1 cellular context compared by ENCODE assay signal in the genomic region with DNA sequence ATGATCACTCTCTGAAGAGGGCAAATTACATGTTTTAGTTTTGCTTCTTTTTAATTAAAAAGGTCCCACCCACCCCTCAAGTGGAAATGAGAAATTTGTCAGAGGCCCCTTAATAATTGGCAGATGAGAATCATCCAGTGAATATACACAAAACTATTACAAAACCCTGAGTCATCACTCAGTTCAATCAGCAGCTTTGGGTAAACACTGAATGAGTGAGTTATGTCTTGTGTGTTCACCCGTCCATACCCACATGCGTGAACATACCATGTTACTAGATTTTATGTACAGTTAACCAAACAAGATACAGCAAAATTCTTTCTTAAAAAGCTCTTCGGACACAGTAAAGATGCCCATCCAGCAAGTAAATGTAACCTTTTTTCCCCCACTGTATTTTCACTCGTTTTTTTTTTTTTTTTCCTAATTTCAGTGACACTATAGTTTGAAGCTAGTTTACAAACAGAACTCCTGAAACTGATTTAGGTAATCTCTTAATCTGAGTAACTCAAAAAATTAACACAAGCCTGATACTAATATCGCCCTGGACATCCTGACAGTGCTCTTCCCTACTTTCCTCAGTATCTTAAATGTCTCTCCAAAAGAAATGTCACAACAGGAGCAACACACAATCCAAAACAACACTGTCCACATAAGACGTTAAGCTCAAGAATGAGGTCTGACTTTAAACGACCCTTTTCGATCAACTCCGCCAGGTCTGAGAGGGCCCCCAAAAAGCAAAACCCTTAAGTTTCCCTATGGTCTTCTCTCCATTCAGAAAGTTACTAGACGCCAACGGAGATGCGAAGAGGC.
TF ChIP-seq lines count a peak whose summit lies in the region.

No MANE protein-coding gene starts in this region.

TF ChIP-seq in HEK293, 187 proteins besides CTCF, POLR2A, EP300 and RAD21 (continued from another document and continues in another):
- TF ChIP-seq ZSCAN16 (tag by site-specific recombination; IDR thresholded peaks at IDR 0.05): no peak
- TF ChIP-seq, protein P1, sequence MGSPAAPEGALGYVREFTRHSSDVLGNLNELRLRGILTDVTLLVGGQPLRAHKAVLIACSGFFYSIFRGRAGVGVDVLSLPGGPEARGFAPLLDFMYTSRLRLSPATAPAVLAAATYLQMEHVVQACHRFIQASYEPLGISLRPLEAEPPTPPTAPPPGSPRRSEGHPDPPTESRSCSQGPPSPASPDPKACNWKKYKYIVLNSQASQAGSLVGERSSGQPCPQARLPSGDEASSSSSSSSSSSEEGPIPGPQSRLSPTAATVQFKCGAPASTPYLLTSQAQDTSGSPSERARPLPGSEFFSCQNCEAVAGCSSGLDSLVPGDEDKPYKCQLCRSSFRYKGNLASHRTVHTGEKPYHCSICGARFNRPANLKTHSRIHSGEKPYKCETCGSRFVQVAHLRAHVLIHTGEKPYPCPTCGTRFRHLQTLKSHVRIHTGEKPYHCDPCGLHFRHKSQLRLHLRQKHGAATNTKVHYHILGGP (tag by site-specific recombination; IDR thresholded peaks at IDR 0.05): no peak
- TF ChIP-seq ZNF501 (tag by site-specific recombination; IDR thresholded peaks at IDR 0.05): no peak
- TF ChIP-seq, protein P2, sequence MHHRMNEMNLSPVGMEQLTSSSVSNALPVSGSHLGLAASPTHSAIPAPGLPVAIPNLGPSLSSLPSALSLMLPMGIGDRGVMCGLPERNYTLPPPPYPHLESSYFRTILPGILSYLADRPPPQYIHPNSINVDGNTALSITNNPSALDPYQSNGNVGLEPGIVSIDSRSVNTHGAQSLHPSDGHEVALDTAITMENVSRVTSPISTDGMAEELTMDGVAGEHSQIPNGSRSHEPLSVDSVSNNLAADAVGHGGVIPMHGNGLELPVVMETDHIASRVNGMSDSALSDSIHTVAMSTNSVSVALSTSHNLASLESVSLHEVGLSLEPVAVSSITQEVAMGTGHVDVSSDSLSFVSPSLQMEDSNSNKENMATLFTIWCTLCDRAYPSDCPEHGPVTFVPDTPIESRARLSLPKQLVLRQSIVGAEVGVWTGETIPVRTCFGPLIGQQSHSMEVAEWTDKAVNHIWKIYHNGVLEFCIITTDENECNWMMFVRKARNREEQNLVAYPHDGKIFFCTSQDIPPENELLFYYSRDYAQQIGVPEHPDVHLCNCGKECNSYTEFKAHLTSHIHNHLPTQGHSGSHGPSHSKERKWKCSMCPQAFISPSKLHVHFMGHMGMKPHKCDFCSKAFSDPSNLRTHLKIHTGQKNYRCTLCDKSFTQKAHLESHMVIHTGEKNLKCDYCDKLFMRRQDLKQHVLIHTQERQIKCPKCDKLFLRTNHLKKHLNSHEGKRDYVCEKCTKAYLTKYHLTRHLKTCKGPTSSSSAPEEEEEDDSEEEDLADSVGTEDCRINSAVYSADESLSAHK (tag by site-specific recombination; IDR thresholded peaks at IDR 0.05): no peak
- peak; percentile 17; the same call in 1 of the 2 replicates for TF ChIP-seq ZBTB8A (tag by site-specific recombination; IDR thresholded peaks at IDR 0.05)
- TF ChIP-seq SCRT1 (tag by site-specific recombination; IDR thresholded peaks at IDR 0.05; ENCODE audit: borderline replicate concordance): no peak
- TF ChIP-seq, protein P3, sequence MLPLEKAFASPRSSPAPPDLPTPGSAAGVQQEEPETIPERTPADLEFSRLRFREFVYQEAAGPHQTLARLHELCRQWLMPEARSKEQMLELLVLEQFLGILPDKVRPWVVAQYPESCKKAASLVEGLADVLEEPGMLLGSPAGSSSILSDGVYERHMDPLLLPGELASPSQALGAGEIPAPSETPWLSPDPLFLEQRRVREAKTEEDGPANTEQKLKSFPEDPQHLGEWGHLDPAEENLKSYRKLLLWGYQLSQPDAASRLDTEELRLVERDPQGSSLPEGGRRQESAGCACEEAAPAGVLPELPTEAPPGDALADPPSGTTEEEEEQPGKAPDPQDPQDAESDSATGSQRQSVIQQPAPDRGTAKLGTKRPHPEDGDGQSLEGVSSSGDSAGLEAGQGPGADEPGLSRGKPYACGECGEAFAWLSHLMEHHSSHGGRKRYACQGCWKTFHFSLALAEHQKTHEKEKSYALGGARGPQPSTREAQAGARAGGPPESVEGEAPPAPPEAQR (tag by site-specific recombination; IDR thresholded peaks at IDR 0.05): no peak
- TF ChIP-seq MEIS1 (CRISPR knock-in tag; IDR thresholded peaks at IDR 0.05; ENCODE audit: borderline replicate concordance): no peak
- TF ChIP-seq, protein P4, sequence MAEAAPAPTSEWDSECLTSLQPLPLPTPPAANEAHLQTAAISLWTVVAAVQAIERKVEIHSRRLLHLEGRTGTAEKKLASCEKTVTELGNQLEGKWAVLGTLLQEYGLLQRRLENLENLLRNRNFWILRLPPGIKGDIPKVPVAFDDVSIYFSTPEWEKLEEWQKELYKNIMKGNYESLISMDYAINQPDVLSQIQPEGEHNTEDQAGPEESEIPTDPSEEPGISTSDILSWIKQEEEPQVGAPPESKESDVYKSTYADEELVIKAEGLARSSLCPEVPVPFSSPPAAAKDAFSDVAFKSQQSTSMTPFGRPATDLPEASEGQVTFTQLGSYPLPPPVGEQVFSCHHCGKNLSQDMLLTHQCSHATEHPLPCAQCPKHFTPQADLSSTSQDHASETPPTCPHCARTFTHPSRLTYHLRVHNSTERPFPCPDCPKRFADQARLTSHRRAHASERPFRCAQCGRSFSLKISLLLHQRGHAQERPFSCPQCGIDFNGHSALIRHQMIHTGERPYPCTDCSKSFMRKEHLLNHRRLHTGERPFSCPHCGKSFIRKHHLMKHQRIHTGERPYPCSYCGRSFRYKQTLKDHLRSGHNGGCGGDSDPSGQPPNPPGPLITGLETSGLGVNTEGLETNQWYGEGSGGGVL (tag by site-specific recombination; IDR thresholded peaks at IDR 0.05): no peak
- TF ChIP-seq KLF16 (tag by site-specific recombination; IDR thresholded peaks at IDR 0.05): no peak
- TF ChIP-seq, protein P5, sequence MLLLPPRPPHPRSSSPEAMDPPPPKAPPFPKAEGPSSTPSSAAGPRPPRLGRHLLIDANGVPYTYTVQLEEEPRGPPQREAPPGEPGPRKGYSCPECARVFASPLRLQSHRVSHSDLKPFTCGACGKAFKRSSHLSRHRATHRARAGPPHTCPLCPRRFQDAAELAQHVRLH (tag by site-specific recombination; IDR thresholded peaks at IDR 0.05): no peak
- no peak for TF ChIP-seq OVOL3 (tag by site-specific recombination; IDR thresholded peaks at IDR 0.05)
- TF ChIP-seq ZIC2 (tag by site-specific recombination; IDR thresholded peaks at IDR 0.05): no peak
- no peak for TF ChIP-seq ZNF324 (tag by site-specific recombination; IDR thresholded peaks at IDR 0.05)
- no peak for TF ChIP-seq TCF7L2 (IDR thresholded peaks at IDR 0.05; ENCODE audit: borderline replicate concordance, low read depth, low read length)
- TF ChIP-seq, protein P6, sequence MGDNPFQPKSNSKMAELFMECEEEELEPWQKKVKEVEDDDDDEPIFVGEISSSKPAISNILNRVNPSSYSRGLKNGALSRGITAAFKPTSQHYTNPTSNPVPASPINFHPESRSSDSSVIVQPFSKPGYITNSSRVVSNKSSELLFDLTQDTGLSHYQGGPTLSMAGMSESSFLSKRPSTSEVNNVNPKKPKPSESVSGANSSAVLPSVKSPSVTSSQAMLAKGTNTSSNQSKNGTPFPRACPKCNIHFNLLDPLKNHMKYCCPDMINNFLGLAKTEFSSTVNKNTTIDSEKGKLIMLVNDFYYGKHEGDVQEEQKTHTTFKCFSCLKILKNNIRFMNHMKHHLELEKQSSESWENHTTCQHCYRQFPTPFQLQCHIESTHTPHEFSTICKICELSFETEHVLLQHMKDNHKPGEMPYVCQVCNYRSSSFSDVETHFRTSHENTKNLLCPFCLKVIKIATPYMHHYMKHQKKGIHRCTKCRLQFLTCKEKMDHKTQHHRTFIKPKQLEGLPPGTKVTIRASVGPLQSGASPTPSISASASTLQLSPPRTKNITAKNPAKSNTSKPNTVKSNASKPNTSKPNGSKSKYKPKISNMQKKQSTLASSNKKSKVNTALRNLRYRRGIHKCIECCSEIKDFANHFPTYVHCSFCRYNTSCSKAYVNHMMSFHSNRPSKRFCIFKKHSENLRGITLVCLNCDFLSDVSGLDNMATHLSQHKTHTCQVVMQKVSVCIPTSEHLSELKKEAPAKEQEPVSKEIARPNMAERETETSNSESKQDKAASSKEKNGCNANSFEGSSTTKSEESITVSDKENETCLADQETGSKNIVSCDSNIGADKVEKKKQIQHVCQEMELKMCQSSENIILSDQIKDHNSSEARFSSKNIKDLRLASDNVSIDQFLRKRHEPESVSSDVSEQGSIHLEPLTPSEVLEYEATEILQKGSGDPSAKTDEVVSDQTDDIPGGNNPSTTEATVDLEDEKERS (tag by site-specific recombination; IDR thresholded peaks at IDR 0.05): no peak
- no peak for TF ChIP-seq ZNF16 (tag by site-specific recombination; IDR thresholded peaks at IDR 0.05; ENCODE audit: low read depth)
- TF ChIP-seq ZBTB1 (tag by site-specific recombination; IDR thresholded peaks at IDR 0.05): no peak
- TF ChIP-seq, protein P7, sequence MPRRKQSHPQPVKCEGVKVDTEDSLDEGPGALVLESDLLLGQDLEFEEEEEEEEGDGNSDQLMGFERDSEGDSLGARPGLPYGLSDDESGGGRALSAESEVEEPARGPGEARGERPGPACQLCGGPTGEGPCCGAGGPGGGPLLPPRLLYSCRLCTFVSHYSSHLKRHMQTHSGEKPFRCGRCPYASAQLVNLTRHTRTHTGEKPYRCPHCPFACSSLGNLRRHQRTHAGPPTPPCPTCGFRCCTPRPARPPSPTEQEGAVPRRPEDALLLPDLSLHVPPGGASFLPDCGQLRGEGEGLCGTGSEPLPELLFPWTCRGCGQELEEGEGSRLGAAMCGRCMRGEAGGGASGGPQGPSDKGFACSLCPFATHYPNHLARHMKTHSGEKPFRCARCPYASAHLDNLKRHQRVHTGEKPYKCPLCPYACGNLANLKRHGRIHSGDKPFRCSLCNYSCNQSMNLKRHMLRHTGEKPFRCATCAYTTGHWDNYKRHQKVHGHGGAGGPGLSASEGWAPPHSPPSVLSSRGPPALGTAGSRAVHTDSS (tag by site-specific recombination; IDR thresholded peaks at IDR 0.05): no peak
- no peak for TF ChIP-seq ZNF311 (tag by site-specific recombination; IDR thresholded peaks at IDR 0.05; ENCODE audit: borderline replicate concordance)
- TF ChIP-seq ZNF747 (tag by site-specific recombination; IDR thresholded peaks at IDR 0.05): no peak
- TF ChIP-seq MYNN (tag by site-specific recombination; IDR thresholded peaks at IDR 0.05; ENCODE audit: borderline replicate concordance): no peak
- TF ChIP-seq, protein P8, sequence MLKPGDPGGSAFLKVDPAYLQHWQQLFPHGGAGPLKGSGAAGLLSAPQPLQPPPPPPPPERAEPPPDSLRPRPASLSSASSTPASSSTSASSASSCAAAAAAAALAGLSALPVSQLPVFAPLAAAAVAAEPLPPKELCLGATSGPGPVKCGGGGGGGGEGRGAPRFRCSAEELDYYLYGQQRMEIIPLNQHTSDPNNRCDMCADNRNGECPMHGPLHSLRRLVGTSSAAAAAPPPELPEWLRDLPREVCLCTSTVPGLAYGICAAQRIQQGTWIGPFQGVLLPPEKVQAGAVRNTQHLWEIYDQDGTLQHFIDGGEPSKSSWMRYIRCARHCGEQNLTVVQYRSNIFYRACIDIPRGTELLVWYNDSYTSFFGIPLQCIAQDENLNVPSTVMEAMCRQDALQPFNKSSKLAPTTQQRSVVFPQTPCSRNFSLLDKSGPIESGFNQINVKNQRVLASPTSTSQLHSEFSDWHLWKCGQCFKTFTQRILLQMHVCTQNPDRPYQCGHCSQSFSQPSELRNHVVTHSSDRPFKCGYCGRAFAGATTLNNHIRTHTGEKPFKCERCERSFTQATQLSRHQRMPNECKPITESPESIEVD (tag by site-specific recombination; IDR thresholded peaks at IDR 0.05): peak; percentile 93
- TF ChIP-seq ZNF585B (tag by site-specific recombination; IDR thresholded peaks at IDR 0.05): no peak
- TF ChIP-seq MZF1 (tag by site-specific recombination; IDR thresholded peaks at IDR 0.05; ENCODE audit: borderline replicate concordance): no peak
- no peak for TF ChIP-seq ZNF677 (tag by site-specific recombination; IDR thresholded peaks at IDR 0.05)
- no peak for TF ChIP-seq ZNF274 (IDR thresholded peaks at IDR 0.05; ENCODE audit: low read length)
- no peak for TF ChIP-seq ZNF274 (tag by site-specific recombination; IDR thresholded peaks at IDR 0.05; ENCODE audit: borderline replicate concordance)
- TF ChIP-seq, protein P9, sequence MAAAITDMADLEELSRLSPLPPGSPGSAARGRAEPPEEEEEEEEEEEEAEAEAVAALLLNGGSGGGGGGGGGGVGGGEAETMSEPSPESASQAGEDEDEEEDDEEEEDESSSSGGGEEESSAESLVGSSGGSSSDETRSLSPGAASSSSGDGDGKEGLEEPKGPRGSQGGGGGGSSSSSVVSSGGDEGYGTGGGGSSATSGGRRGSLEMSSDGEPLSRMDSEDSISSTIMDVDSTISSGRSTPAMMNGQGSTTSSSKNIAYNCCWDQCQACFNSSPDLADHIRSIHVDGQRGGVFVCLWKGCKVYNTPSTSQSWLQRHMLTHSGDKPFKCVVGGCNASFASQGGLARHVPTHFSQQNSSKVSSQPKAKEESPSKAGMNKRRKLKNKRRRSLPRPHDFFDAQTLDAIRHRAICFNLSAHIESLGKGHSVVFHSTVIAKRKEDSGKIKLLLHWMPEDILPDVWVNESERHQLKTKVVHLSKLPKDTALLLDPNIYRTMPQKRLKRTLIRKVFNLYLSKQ (tag by site-specific recombination; IDR thresholded peaks at IDR 0.05; ENCODE audit: borderline replicate concordance): no peak
- TF ChIP-seq ZFP3 (tag by site-specific recombination; IDR thresholded peaks at IDR 0.05; ENCODE audit: low read depth): no peak
- TF ChIP-seq ZNF211 (tag by site-specific recombination; IDR thresholded peaks at IDR 0.05; ENCODE audit: low read depth): no peak
- TF ChIP-seq PRDM1 (tag by site-specific recombination; IDR thresholded peaks at IDR 0.05): no peak
- TF ChIP-seq, protein P10, sequence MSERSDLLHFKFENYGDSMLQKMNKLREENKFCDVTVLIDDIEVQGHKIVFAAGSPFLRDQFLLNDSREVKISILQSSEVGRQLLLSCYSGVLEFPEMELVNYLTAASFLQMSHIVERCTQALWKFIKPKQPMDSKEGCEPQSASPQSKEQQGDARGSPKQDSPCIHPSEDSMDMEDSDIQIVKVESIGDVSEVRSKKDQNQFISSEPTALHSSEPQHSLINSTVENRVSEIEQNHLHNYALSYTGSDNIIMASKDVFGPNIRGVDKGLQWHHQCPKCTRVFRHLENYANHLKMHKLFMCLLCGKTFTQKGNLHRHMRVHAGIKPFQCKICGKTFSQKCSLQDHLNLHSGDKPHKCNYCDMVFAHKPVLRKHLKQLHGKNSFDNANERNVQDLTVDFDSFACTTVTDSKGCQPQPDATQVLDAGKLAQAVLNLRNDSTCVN (tag by site-specific recombination; optimal IDR thresholded peaks at IDR 0.05): no peak
- TF ChIP-seq, protein P11, sequence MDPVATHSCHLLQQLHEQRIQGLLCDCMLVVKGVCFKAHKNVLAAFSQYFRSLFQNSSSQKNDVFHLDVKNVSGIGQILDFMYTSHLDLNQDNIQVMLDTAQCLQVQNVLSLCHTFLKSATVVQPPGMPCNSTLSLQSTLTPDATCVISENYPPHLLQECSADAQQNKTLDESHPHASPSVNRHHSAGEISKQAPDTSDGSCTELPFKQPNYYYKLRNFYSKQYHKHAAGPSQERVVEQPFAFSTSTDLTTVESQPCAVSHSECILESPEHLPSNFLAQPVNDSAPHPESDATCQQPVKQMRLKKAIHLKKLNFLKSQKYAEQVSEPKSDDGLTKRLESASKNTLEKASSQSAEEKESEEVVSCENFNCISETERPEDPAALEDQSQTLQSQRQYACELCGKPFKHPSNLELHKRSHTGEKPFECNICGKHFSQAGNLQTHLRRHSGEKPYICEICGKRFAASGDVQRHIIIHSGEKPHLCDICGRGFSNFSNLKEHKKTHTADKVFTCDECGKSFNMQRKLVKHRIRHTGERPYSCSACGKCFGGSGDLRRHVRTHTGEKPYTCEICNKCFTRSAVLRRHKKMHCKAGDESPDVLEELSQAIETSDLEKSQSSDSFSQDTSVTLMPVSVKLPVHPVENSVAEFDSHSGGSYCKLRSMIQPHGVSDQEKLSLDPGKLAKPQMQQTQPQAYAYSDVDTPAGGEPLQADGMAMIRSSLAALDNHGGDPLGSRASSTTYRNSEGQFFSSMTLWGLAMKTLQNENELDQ (tag by site-specific recombination; IDR thresholded peaks at IDR 0.05; ENCODE audit: low read depth): no peak
- no peak for TF ChIP-seq ZNF654 (tag by site-specific recombination; IDR thresholded peaks at IDR 0.05; ENCODE audit: low read depth)
